Comparison of ENCODE assay signal across 9 cellular contexts in genomic region chr3:159829056-159829995, GRCh38. TPM values are rescaled to one million over a fixed set of nuclear protein-coding genes. Genes with fewer than 3 reads are reported as not detected.
DNase-seq lines count a peak whose midpoint lies in the region; ATAC-seq and TF ChIP-seq lines count a peak whose summit lies in the region.
"Had no signal": no experiment of that assay in that cellular context is flagged by ENCODE, and none has a peak within 500 bp of the region (broad histone marks: within the 10 kb centered on the region; RNA-seq: fewer than 3 reads in every experiment).

No MANE protein-coding gene starts in this region.

- peak; percentile 82 for ATAC-seq in RWPE2 (ENCODE audit: low read depth)
- peak in 7 of 8 donors; percentile 42 to 71 (median 53) for ATAC-seq in heart right ventricle
- ATAC-seq in activated naive CD4-positive, alpha-beta T cell treated with anti-CD3 and anti-CD28 coated beads, Interleukin-2, amount 50 U/mL, for 72 hours: no peak
- ATAC-seq in HG03025 (IDR thresholded peaks at IDR 0.05; ENCODE audit: low FRiP score, unreplicated experiment): no peak

- TF ChIP-seq CTCF in RWPE2 (IDR thresholded peaks at IDR 0.05; ENCODE audit: poor library complexity, severe bottlenecking) (no peak), heart right ventricle (IDR thresholded peaks at IDR 0.05) (no peak), vagina (IDR thresholded peaks at IDR 0.05) (no peak)

- H3K27me3 ChIP-seq in RWPE2 (ENCODE audit: insufficient read depth, poor library complexity, severe bottlenecking) (no peaks in the 10 kb centered on the region), heart right ventricle (no peaks in the 10 kb centered on the region), vagina (no peaks in the 10 kb centered on the region)
- H3K27me3 ChIP-seq: suprapubic skin had no signal

- intact Hi-C loops in heart right ventricle (cut with DNase I): loop anchor here in 9 of 10 donors (2.0 to 5.0 kb wide), 9 partner anchors 25 to 178 kb away; partner anchors contain the start of gene IL12A (in 2 of the 9)
- intact Hi-C loops in vagina (cut with DNase I): no loop called here

- H3K36me3 ChIP-seq in RWPE2 (ENCODE audit: low read depth) (no peaks in the 10 kb centered on the region), heart right ventricle (no peaks in the 10 kb centered on the region), vagina (no peaks in the 10 kb centered on the region)
- H3K36me3 ChIP-seq: suprapubic skin had no signal

- no peak overlapping the region for H3K27ac Mint-ChIP-seq in activated naive CD4-positive, alpha-beta T cell treated with anti-CD3 and anti-CD28 coated beads, Interleukin-2, amount 50 U/mL, for 72 hours

- H3K4me3 ChIP-seq in RWPE2 (ENCODE audit: severe bottlenecking) (no peak overlapping the region), heart right ventricle (no peak overlapping the region), vagina (no peak overlapping the region)
- H3K4me3 ChIP-seq: suprapubic skin had no signal

- TF ChIP-seq POLR2A in vagina (IDR thresholded peaks at IDR 0.05): no peak

- H3K9me3 Mint-ChIP-seq in activated naive CD4-positive, alpha-beta T cell treated with anti-CD3 and anti-CD28 coated beads, Interleukin-2, amount 50 U/mL, for 72 hours: no peaks in the 10 kb centered on the region

- H3K9me3 ChIP-seq in RWPE2 (ENCODE audit: severe bottlenecking) (no peaks in the 10 kb centered on the region), heart right ventricle (no peaks in the 10 kb centered on the region), vagina (no peaks in the 10 kb centered on the region)
- H3K9me3 ChIP-seq: suprapubic skin had no signal

- DNase-seq in NCI-H82 (lab: John Stamatoyannopoulos, UW): peak; percentile 14
- DNase-seq in NCI-H82 treated with DMSO at 0.1 percent for 48 hours (lab: John Stamatoyannopoulos, UW; ENCODE audit: unreplicated experiment): no peak
- peak; percentile 89 for DNase-seq in RWPE2 (ENCODE audit: low spot score)
- DNase-seq in heart right ventricle: peak in 1 of 2 donors; percentile 24
- DNase-seq in vagina (ENCODE audit: extremely low spot score in 2 of 2): no peak
- no peak for DNase-seq in activated CD8-positive, alpha-beta memory T cell treated with anti-CD3 and anti-CD28 coated beads, Interleukin-2, amount 50 U/mL, for 48 hours
- DNase-seq in activated naive CD4-positive, alpha-beta T cell treated with anti-CD3 and anti-CD28 coated beads, Interleukin-2, amount 50 U/mL, for 72 hours (ENCODE audit: low spot score in 2 of 2): no peak

- peaks cover 37% of the 10 kb centered on the region for H3K4me1 ChIP-seq in RWPE2 (ENCODE audit: insufficient read depth, poor library complexity, severe bottlenecking)
- H3K4me1 ChIP-seq in heart right ventricle: peaks cover 0 to 49% (median 40%) of the 10 kb centered on the region in 9 donors
- peaks cover 28% of the 10 kb centered on the region for H3K4me1 ChIP-seq in vagina

- no peaks in the 10 kb centered on the region for H3K36me3 Mint-ChIP-seq in activated naive CD4-positive, alpha-beta T cell treated with anti-CD3 and anti-CD28 coated beads, Interleukin-2, amount 50 U/mL, for 72 hours

- H3K27ac ChIP-seq in RWPE2 (ENCODE audit: poor library complexity, severe bottlenecking) (peak overlapping the region; percentile 70), heart right ventricle (peak overlapping the region in 4 of 10 donors; percentile 31 to 66 (median 51)), vagina (peak overlapping the region; percentile 1)
- H3K27ac ChIP-seq: suprapubic skin had no signal

- 74 to 75% methylated on average over 10 of the region's 10 CpGs for WGBS in heart right ventricle, 2 donors

RNA-seq across cellular contexts. Expression of gene SCHIP1, which starts 10.3 kb away (rescaled TPM):
- total RNA-seq in heart right ventricle: 10 to 100 TPM; 35.4 to 66.2 (median 57.9) TPM
- polyA plus RNA-seq in heart right ventricle: 10 to 100 TPM; 14.8 to 62.5 TPM
- total RNA-seq in vagina: 17.7 TPM
- total RNA-seq in activated naive CD4-positive, alpha-beta T cell treated with anti-CD3 and anti-CD28 coated beads, Interleukin-2, amount 50 U/mL, for 72 hours: not detected

Comparison
In these comparisons a context has a peak if more than half of its experiments do, and no peak if none do; other contexts are left out.
1. DNase-seq: peak in NCI-H82 (single experiment) and RWPE2 (single experiment); none in NCI-H82 treated with DMSO at 0.1 percent for 48 hours (single experiment), vagina (0 of 2), activated CD8-positive, alpha-beta memory T cell treated with anti-CD3 and anti-CD28 coated beads, Interleukin-2, amount 50 U/mL, for 48 hours (single experiment) and activated naive CD4-positive, alpha-beta T cell treated with anti-CD3 and anti-CD28 coated beads, Interleukin-2, amount 50 U/mL, for 72 hours (0 of 2).
2. ATAC-seq: peak in RWPE2 (single experiment) and heart right ventricle (7 of 8); none in activated naive CD4-positive, alpha-beta T cell treated with anti-CD3 and anti-CD28 coated beads, Interleukin-2, amount 50 U/mL, for 72 hours (0 of 2) and HG03025 (single experiment).
3. RNA of gene SCHIP1, which starts 10.3 kb away (total RNA-seq): 35.4 to 66.2 TPM in heart right ventricle and 17.7 TPM in vagina (single experiment); not detected in activated naive CD4-positive, alpha-beta T cell treated with anti-CD3 and anti-CD28 coated beads, Interleukin-2, amount 50 U/mL, for 72 hours; every median in the first group is over 10 times any median in the second.